33 cellular contexts compared by ENCODE assay signal in genomic region chr15:23910030-23910429, GRCh38.
"Had no signal": no experiment of that assay in that cellular context is flagged by ENCODE, and none has a peak within 500 bp of the region (broad histone marks: within the 10 kb centered on the region; RNA-seq: fewer than 3 reads in every experiment).

No MANE protein-coding gene starts in this region.

- H3K9me3 Mint-ChIP-seq: activated B cell treated with CpG ODN at 0.5 μM for 24 hours; activated naive CD8-positive, alpha-beta T cell treated with anti-CD3 and anti-CD28 coated beads for 36 hours had no signal

- DNase-seq: activated B cell treated with CpG ODN at 0.5 μM for 24 hours; activated CD4-positive, alpha-beta T cell treated with anti-CD3 and anti-CD28 coated beads for 48 hours; activated CD4-positive, alpha-beta T cell treated with anti-CD3 and anti-CD28 coated beads, Interleukin-2, amount 50 U/mL, for 1 hour; activated CD4-positive, alpha-beta T cell treated with anti-CD3 and anti-CD28 coated beads, Interleukin-2, amount 50 U/mL, for 48 hours; activated CD8-positive, alpha-beta memory T cell treated with anti-CD3 and anti-CD28 coated beads for 24 hours; activated CD8-positive, alpha-beta T cell treated with anti-CD3 and anti-CD28 coated beads for 36 hours; activated effector memory CD4-positive, alpha-beta T cell treated with anti-CD3 and anti-CD28 coated beads, Interleukin-2, amount 50 U/mL, for 16 hours; activated naive CD4-positive, alpha-beta T cell treated with anti-CD3 and anti-CD28 coated beads for 36 hours; activated naive CD8-positive, alpha-beta T cell treated with anti-CD3 and anti-CD28 coated beads for 36 hours; activated naive CD8-positive, alpha-beta T cell treated with anti-CD3 and anti-CD28 coated beads, Interleukin-2, amount 50 U/mL, for 24 hours; activated T-cell treated with anti-CD3 and anti-CD28 coated beads, Interleukin-2, amount 50 U/mL, for 48 hours; adrenal gland; amygdala; aorta; body of pancreas; caudate nucleus; cortex of kidney; dermis blood vessel endothelial cell; effector CD4-positive, alpha-beta T cell; effector memory CD8-positive, alpha-beta T cell; esophagus squamous epithelium; foreskin melanocyte; T-helper 1 cell; T-helper 17 cell; T1000; WERI-Rb-1 had no signal

- H3K4me1 Mint-ChIP-seq: activated B cell treated with CpG ODN at 0.5 μM for 24 hours; activated naive CD4-positive, alpha-beta T cell treated with anti-CD3 and anti-CD28 coated beads, Interleukin-2, amount 50 U/mL, for 24 hours; activated naive CD8-positive, alpha-beta T cell treated with anti-CD3 and anti-CD28 coated beads for 36 hours; activated naive CD8-positive, alpha-beta T cell treated with anti-CD3 and anti-CD28 coated beads, Interleukin-2, amount 50 U/mL, for 24 hours; T-helper 17 cell had no signal

- H3K27me3 Mint-ChIP-seq: activated B cell treated with CpG ODN at 0.5 μM for 24 hours; activated CD8-positive, alpha-beta T cell treated with anti-CD3 and anti-CD28 coated beads for 36 hours; activated naive CD4-positive, alpha-beta T cell treated with anti-CD3 and anti-CD28 coated beads, Interleukin-2, amount 50 U/mL, for 24 hours; activated naive CD8-positive, alpha-beta T cell treated with anti-CD3 and anti-CD28 coated beads for 36 hours; activated naive CD8-positive, alpha-beta T cell treated with anti-CD3 and anti-CD28 coated beads, Interleukin-2, amount 50 U/mL, for 24 hours; effector memory CD8-positive, alpha-beta T cell; T-helper 17 cell had no signal

- H3K27me3 ChIP-seq: adrenal gland, body of pancreas, esophagus squamous epithelium had no signal

- H3K4me1 ChIP-seq: adrenal gland, body of pancreas, esophagus squamous epithelium, gastroesophageal sphincter had no signal

- H3K36me3 Mint-ChIP-seq: activated naive CD4-positive, alpha-beta T cell treated with anti-CD3 and anti-CD28 coated beads, Interleukin-2, amount 50 U/mL, for 24 hours; activated naive CD8-positive, alpha-beta T cell treated with anti-CD3 and anti-CD28 coated beads for 36 hours had no signal

- H3K36me3 ChIP-seq: adrenal gland, esophagus squamous epithelium, gastroesophageal sphincter, WERI-Rb-1 had no signal

- H3K9me3 ChIP-seq: adrenal gland, body of pancreas, esophagus squamous epithelium, gastroesophageal sphincter had no signal

- H3K4me3 ChIP-seq: adrenal gland, body of pancreas, esophagus squamous epithelium, gastroesophageal sphincter had no signal

- H3K4me3 Mint-ChIP-seq: activated B cell treated with CpG ODN at 0.5 μM for 24 hours; activated CD8-positive, alpha-beta T cell treated with anti-CD3 and anti-CD28 coated beads for 36 hours; activated naive CD4-positive, alpha-beta T cell treated with anti-CD3 and anti-CD28 coated beads for 36 hours; activated naive CD4-positive, alpha-beta T cell treated with anti-CD3 and anti-CD28 coated beads, Interleukin-2, amount 50 U/mL, for 24 hours; activated naive CD8-positive, alpha-beta T cell treated with anti-CD3 and anti-CD28 coated beads for 36 hours; activated naive CD8-positive, alpha-beta T cell treated with anti-CD3 and anti-CD28 coated beads, Interleukin-2, amount 50 U/mL, for 24 hours; activated T-helper 1 cell treated with anti-CD3 and anti-CD28 coated beads, Interleukin-12 subunit alpha, Interleukin-12 subunit beta, Interleukin-2, Interleukin-4 antibody, amounts not matched to agents 30 ng/mL and 10 ng/mL and 1 ng/mL, durations not matched to agents 14 hours and 24 hours and 36 hours; effector memory CD8-positive, alpha-beta T cell; T-helper 17 cell; T-helper 2 cell treated with Interferon-gamma antibody and Interleukin-4, amounts not matched to agents 5 μg/mL and 100 μg/mL, for 36 hours had no signal

- H3K27ac ChIP-seq: adrenal gland, body of pancreas, epithelial cell of prostate, esophagus squamous epithelium, gastroesophageal sphincter, WERI-Rb-1 had no signal

- H3K27ac Mint-ChIP-seq: activated B cell treated with CpG ODN at 0.5 μM for 24 hours; activated CD8-positive, alpha-beta T cell treated with anti-CD3 and anti-CD28 coated beads for 36 hours; activated naive CD4-positive, alpha-beta T cell treated with anti-CD3 and anti-CD28 coated beads for 36 hours; activated naive CD4-positive, alpha-beta T cell treated with anti-CD3 and anti-CD28 coated beads, Interleukin-2, amount 50 U/mL, for 24 hours; activated naive CD8-positive, alpha-beta T cell treated with anti-CD3 and anti-CD28 coated beads for 36 hours; activated naive CD8-positive, alpha-beta T cell treated with anti-CD3 and anti-CD28 coated beads, Interleukin-2, amount 50 U/mL, for 24 hours; activated T-helper 1 cell treated with anti-CD3 and anti-CD28 coated beads, Interleukin-12 subunit alpha, Interleukin-12 subunit beta, Interleukin-2, Interleukin-4 antibody, amounts not matched to agents 30 ng/mL and 10 ng/mL and 1 ng/mL, durations not matched to agents 14 hours and 24 hours and 36 hours; activated T-helper 2 cell treated with anti-CD3 and anti-CD28 coated beads, Interferon-gamma antibody, Interleukin-2, Interleukin-4, amounts not matched to agents 10 μg/mL and 5 μg/mL and 100 μg/mL, durations not matched to agents 14 hours and 24 hours and 36 hours; effector memory CD8-positive, alpha-beta T cell; T-helper 17 cell; T-helper 2 cell treated with Interferon-gamma antibody and Interleukin-4, amounts not matched to agents 5 μg/mL and 100 μg/mL, for 36 hours had no signal

- ATAC-seq: activated CD4-positive, CD25-positive, alpha-beta regulatory T cell treated with anti-CD3 and anti-CD28 coated beads, Interleukin-2, amount 50 U/mL, for 24 hours; activated CD8-positive, alpha-beta T cell treated with anti-CD3 and anti-CD28 coated beads for 36 hours; activated naive CD8-positive, alpha-beta T cell treated with anti-CD3 and anti-CD28 coated beads, Interleukin-2, amount 50 U/mL, for 24 hours; body of pancreas; effector memory CD8-positive, alpha-beta T cell; gastroesophageal sphincter; T-helper 17 cell had no signal
